27 cellular contexts compared by ENCODE assay signal in genomic region chr14:59063259-59063658, GRCh38.
"Had no signal": no experiment of that assay in that cellular context is flagged by ENCODE, and none has a peak within 500 bp of the region (broad histone marks: within the 10 kb centered on the region; RNA-seq: fewer than 3 reads in every experiment).

No MANE protein-coding gene starts in this region.

- H3K4me3 ChIP-seq: coronary artery, dorsolateral prefrontal cortex, esophagus muscularis mucosa, gastroesophageal sphincter, heart left ventricle, hepatocyte, left lung, lower lobe of right lung, mucosa of descending colon had no signal

- H3K36me3 ChIP-seq: esophagus muscularis mucosa, gastroesophageal sphincter, heart left ventricle, left lung, lower lobe of right lung had no signal

- H2AFZ ChIP-seq: hepatocyte had no signal

- FAIRE-seq: colon, endometrium had no signal

- H3K27ac ChIP-seq: coronary artery, dorsolateral prefrontal cortex, epithelial cell of prostate, esophagus muscularis mucosa, foreskin keratinocyte, gastroesophageal sphincter, heart left ventricle, hepatocyte, left lung, lower lobe of right lung had no signal

- H3K4me2 ChIP-seq: hepatocyte had no signal

- ATAC-seq: foreskin keratinocyte; gastroesophageal sphincter; heart left ventricle; left cardiac atrium; left lung; left ventricle myocardium superior; lower lobe of right lung; mucosa of descending colon; naive thymus-derived CD8-positive, alpha-beta T cell had no signal

- DNase-seq: dermis blood vessel endothelial cell; dorsolateral prefrontal cortex; effector CD4-positive, alpha-beta T cell; effector memory CD4-positive, alpha-beta T cell; erythroblast; foreskin keratinocyte; heart left ventricle; hypothalamus; immature natural killer cell; islet precursor cell; kidney; kidney glomerular epithelial cell; left cardiac atrium; left lung; left ventricle myocardium superior; lower lobe of right lung; mesenchymal stem cell; mucosa of descending colon; naive B cell; naive thymus-derived CD8-positive, alpha-beta T cell had no signal

- H3K4me1 ChIP-seq: foreskin keratinocyte, heart left ventricle, left lung, lower lobe of right lung had no signal

- H3K79me2 ChIP-seq: hepatocyte had no signal

- H3K27me3 ChIP-seq: dorsolateral prefrontal cortex, esophagus muscularis mucosa, gastroesophageal sphincter, heart left ventricle, hepatocyte, left lung had no signal
